ENCODE assay signal across 8 cellular contexts in the genomic region with DNA sequence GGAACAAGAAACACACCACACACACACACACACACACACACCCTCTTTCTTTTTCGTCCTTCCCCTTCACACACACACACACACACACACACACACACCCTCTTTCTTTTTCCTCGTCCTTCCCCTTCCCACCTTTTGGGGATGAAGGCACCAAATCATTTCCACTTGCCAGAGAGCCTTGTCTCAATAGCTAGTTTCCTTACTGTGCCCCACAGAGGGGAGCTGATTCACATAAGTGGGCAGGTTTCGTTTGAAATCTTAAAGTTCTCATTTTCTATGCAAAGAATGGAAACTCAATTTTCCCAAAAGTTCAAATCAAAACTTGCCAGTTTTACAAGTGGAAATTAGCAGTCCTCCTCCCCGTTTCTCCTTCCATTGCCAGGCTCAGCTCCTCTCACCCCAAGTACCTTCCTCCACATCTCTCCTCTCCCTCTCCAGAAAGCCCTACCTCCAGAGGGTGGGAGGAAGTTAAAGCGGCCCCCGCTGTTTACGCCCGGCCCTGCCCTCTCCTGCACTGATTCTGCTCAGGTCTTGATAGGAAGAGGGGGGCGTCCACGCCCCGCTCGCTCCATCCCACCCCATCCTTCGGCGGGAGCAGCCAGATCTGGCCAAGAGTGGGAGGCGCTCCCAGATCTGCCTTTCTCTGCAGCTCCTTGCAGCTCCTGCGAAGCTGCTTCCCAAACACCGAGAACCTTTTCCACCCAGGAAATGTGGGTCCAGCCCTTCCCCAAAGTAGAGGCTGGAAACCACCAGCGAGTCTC. TPM values are rescaled to one million over a fixed set of nuclear protein-coding genes. Genes with fewer than 3 reads are reported as not detected.
DNase-seq lines count a peak whose midpoint lies in the region; ATAC-seq and TF ChIP-seq lines count a peak whose summit lies in the region.

No MANE protein-coding gene starts in this region.

- CTCF ChIA-PET in activated naive CD4-positive, alpha-beta T cell treated with anti-CD3 and anti-CD28 coated beads for 36 hours (lab: Charles Lee): no interaction called here

- peak overlapping the region; percentile 30 for H3K27ac ChIP-seq in ectodermal cell (ENCODE audit: insufficient read depth, low read depth, low read length, poor library complexity, severe bottlenecking)
- H3K27ac ChIP-seq in mesenchymal stem cell (ENCODE audit: low read length, poor library complexity, severe bottlenecking): no peak overlapping the region
- peak overlapping the region in 2 of 4 donors; percentile 4 to 77 for H3K27ac ChIP-seq in upper lobe of left lung

- H3K4me1 Mint-ChIP-seq in activated naive CD4-positive, alpha-beta T cell treated with anti-CD3 and anti-CD28 coated beads, Interleukin-2, amount 50 U/mL, for 24 hours: peaks cover 15% of the 10 kb centered on the region
- peaks cover 15% of the 10 kb centered on the region for H3K4me1 Mint-ChIP-seq in activated naive CD4-positive, alpha-beta T cell treated with anti-CD3 and anti-CD28 coated beads for 36 hours (ENCODE audit: low read depth)

- no peak overlapping the region for H2AFZ ChIP-seq in mesenchymal stem cell (ENCODE audit: low read depth, low read length)

- no peak overlapping the region for H3K4ac ChIP-seq in mesenchymal stem cell (ENCODE audit: low read depth in 1 of 2, low read length in 2 of 2)

- no peaks in the 10 kb centered on the region for H3K9me3 Mint-ChIP-seq in activated naive CD4-positive, alpha-beta T cell treated with anti-CD3 and anti-CD28 coated beads, Interleukin-2, amount 50 U/mL, for 24 hours
- no peaks in the 10 kb centered on the region for H3K9me3 Mint-ChIP-seq in activated naive CD4-positive, alpha-beta T cell treated with anti-CD3 and anti-CD28 coated beads for 36 hours

- peak overlapping the region; percentile 84 for H3K9ac ChIP-seq in mesenchymal stem cell (ENCODE audit: low read length)

- H3K23ac ChIP-seq in mesenchymal stem cell (ENCODE audit: low read length in 2 of 2): no peak overlapping the region

- no peak overlapping the region for H3K14ac ChIP-seq in mesenchymal stem cell (ENCODE audit: low read length in 2 of 2)

- peak overlapping the region; percentile 12 for H2BK15ac ChIP-seq in mesenchymal stem cell (ENCODE audit: low read depth, poor library complexity, severe bottlenecking)

- DNase-seq in activated naive CD4-positive, alpha-beta T cell treated with anti-CD3 and anti-CD28 coated beads for 36 hours: no peak
- DNase-seq in mesenchymal stem cell (peak; percentile 51), upper lobe of left lung (peak in 1 of 2 donors; percentile 58)
- no peak for DNase-seq in stimulated activated CD8-positive, alpha-beta memory T cell treated with anti-CD3 and anti-CD28 coated beads, Interleukin-4, amount 100 ng/mL, for 48 hours

- H3K36me3 Mint-ChIP-seq in activated naive CD4-positive, alpha-beta T cell treated with anti-CD3 and anti-CD28 coated beads, Interleukin-2, amount 50 U/mL, for 24 hours: peaks cover 2% of the 10 kb centered on the region
- no peaks in the 10 kb centered on the region for H3K36me3 Mint-ChIP-seq in activated naive CD4-positive, alpha-beta T cell treated with anti-CD3 and anti-CD28 coated beads for 36 hours (ENCODE audit: low read depth)

- no peaks in the 10 kb centered on the region for H3K36me3 ChIP-seq in ectodermal cell (ENCODE audit: control insufficient read depth, insufficient read depth, low read length)
- no peaks in the 10 kb centered on the region for H3K36me3 ChIP-seq in mesenchymal stem cell (ENCODE audit: control insufficient read depth in 1 of 2, insufficient read depth in 2 of 2, low read depth in 1 of 2, low read length in 2 of 2)
- H3K36me3 ChIP-seq in upper lobe of left lung: no peaks in the 10 kb centered on the region

- peak overlapping the region; percentile 7 to 71 for H3K18ac ChIP-seq in mesenchymal stem cell (ENCODE audit: low read depth in 1 of 2, low read length in 2 of 2)

- intact Hi-C loops in activated naive CD4-positive, alpha-beta T cell treated with anti-CD3 and anti-CD28 coated beads for 36 hours (cut with micrococcal nuclease): no loop called here

- no peak overlapping the region for H2BK12ac ChIP-seq in mesenchymal stem cell (ENCODE audit: low read length in 2 of 2)

- no peak for TF ChIP-seq POLR2A in upper lobe of left lung (IDR thresholded peaks at IDR 0.05)

- TF ChIP-seq EP300 in upper lobe of left lung (IDR thresholded peaks at IDR 0.05): no peak

- H2BK5ac ChIP-seq in mesenchymal stem cell (ENCODE audit: low read depth, low read length, poor library complexity, severe bottlenecking): no peak overlapping the region

- no peak for TF ChIP-seq CTCF in upper lobe of left lung (IDR thresholded peaks at IDR 0.05)

- ATAC-seq in upper lobe of left lung (ENCODE audit: low FRiP score in 2 of 2) (peak; percentile 33 to 54), HG03039 (IDR thresholded peaks at IDR 0.05; ENCODE audit: unreplicated experiment) (no peak), GM19463 (IDR thresholded peaks at IDR 0.05; ENCODE audit: unreplicated experiment) (no peak)

- peaks cover 31% of the 10 kb centered on the region for H3K27me3 Mint-ChIP-seq in activated naive CD4-positive, alpha-beta T cell treated with anti-CD3 and anti-CD28 coated beads, Interleukin-2, amount 50 U/mL, for 24 hours
- peaks cover 47% of the 10 kb centered on the region for H3K27me3 Mint-ChIP-seq in activated naive CD4-positive, alpha-beta T cell treated with anti-CD3 and anti-CD28 coated beads for 36 hours (ENCODE audit: low read depth)

- H3K4me1 ChIP-seq in ectodermal cell (ENCODE audit: control insufficient read depth, insufficient read depth, low read length) (peaks cover 23% of the 10 kb centered on the region), mesenchymal stem cell (ENCODE audit: control insufficient read depth, insufficient read depth, low read depth, low read length) (no peaks in the 10 kb centered on the region), upper lobe of left lung (peaks cover 3 to 17% (median 11%) of the 10 kb centered on the region in 4 donors)

- H3K27ac Mint-ChIP-seq in activated naive CD4-positive, alpha-beta T cell treated with anti-CD3 and anti-CD28 coated beads, Interleukin-2, amount 50 U/mL, for 24 hours: no peak overlapping the region
- H3K27ac Mint-ChIP-seq in activated naive CD4-positive, alpha-beta T cell treated with anti-CD3 and anti-CD28 coated beads for 36 hours: no peak overlapping the region

- H2BK120ac ChIP-seq in mesenchymal stem cell (ENCODE audit: low read depth, low read length): no peak overlapping the region

- H3K9me3 ChIP-seq in ectodermal cell (ENCODE audit: control insufficient read depth, low read length): no peaks in the 10 kb centered on the region
- H3K9me3 ChIP-seq in mesenchymal stem cell (ENCODE audit: control insufficient read depth, low read length): no peaks in the 10 kb centered on the region
- no peaks in the 10 kb centered on the region for H3K9me3 ChIP-seq in upper lobe of left lung

- H3K4me3 Mint-ChIP-seq in activated naive CD4-positive, alpha-beta T cell treated with anti-CD3 and anti-CD28 coated beads, Interleukin-2, amount 50 U/mL, for 24 hours: peak overlapping the region; percentile 30
- H3K4me3 Mint-ChIP-seq in activated naive CD4-positive, alpha-beta T cell treated with anti-CD3 and anti-CD28 coated beads for 36 hours: no peak overlapping the region

- no peak overlapping the region for H2AK5ac ChIP-seq in mesenchymal stem cell (ENCODE audit: low read length, severe bottlenecking)

- peak overlapping the region; percentile 82 for H3K4me3 ChIP-seq in ectodermal cell (ENCODE audit: insufficient read depth, low read depth, low read length)
- H3K4me3 ChIP-seq in mesenchymal stem cell (ENCODE audit: insufficient read depth in 1 of 2, low read depth in 1 of 2, low read length in 2 of 2): peak overlapping the region; percentile 78 to 94
- H3K4me3 ChIP-seq in upper lobe of left lung: peak overlapping the region; percentile 25 to 64 (median 57)

- no peak overlapping the region for H4K91ac ChIP-seq in mesenchymal stem cell (ENCODE audit: low read length)

- H3K79me1 ChIP-seq in mesenchymal stem cell (replicated peaks; ENCODE audit: low read length, poor library complexity, severe bottlenecking): peaks cover 14% of the 10 kb centered on the region

- WGBS in ectodermal cell, 2 experiments: 1% methylated on average over 18 of the region's 18 CpGs
- WGBS in mesenchymal stem cell: 4% methylated on average over 16 of the region's 18 CpGs
- 9% methylated on average over 16 to 18 of the region's 18 CpGs for WGBS in upper lobe of left lung, 2 donors

- H3K27me3 ChIP-seq in ectodermal cell (ENCODE audit: control insufficient read depth, insufficient read depth, low read length, poor library complexity, severe bottlenecking): no peaks in the 10 kb centered on the region
- H3K27me3 ChIP-seq in mesenchymal stem cell (ENCODE audit: control insufficient read depth in 1 of 2, insufficient read depth in 1 of 2, low read length in 2 of 2): no peaks in the 10 kb centered on the region
- H3K27me3 ChIP-seq in upper lobe of left lung: peaks cover 0 to 20% (median 9%) of the 10 kb centered on the region in 4 donors

- H3K4me2 ChIP-seq in mesenchymal stem cell (ENCODE audit: low read length, poor library complexity, severe bottlenecking): peak overlapping the region; percentile 79

- H4K8ac ChIP-seq in mesenchymal stem cell (ENCODE audit: low read length): no peak overlapping the region

RNA-seq across cellular contexts. Expression of a gene that starts 1.3 kb away (rescaled TPM):
- total RNA-seq in activated naive CD4-positive, alpha-beta T cell treated with anti-CD3 and anti-CD28 coated beads for 36 hours: not detected
- polyA plus RNA-seq in ectodermal cell (2013, experiment 1 of 4): 16.5 TPM
- 26.6 TPM for polyA plus RNA-seq in ectodermal cell (2013, experiment 2 of 4)
- polyA plus RNA-seq in ectodermal cell (2013, experiment 3 of 4): 16.8 TPM
- 15.9 TPM for polyA plus RNA-seq in ectodermal cell (2013, experiment 4 of 4)
- polyA plus RNA-seq in mesenchymal stem cell (2013, experiment 1 of 2): 1.9 TPM
- polyA plus RNA-seq in mesenchymal stem cell (2013, experiment 2 of 2): 1.8 TPM
- 1 to 10 TPM; 3.3 to 7.0 (median 5.1) TPM for total RNA-seq in upper lobe of left lung

Comparison
In these comparisons a context has a peak if more than half of its experiments do, and no peak if none do; other contexts are left out.
1. ATAC-seq: peak in upper lobe of left lung (2 of 2); none in HG03039 (single experiment) and GM19463 (single experiment).
2. RNA of a gene that starts 1.3 kb away (total RNA-seq): 3.3 to 7.0 TPM in upper lobe of left lung; not detected in activated naive CD4-positive, alpha-beta T cell treated with anti-CD3 and anti-CD28 coated beads for 36 hours; every median in the first group is over 4 times any median in the second.
3. Peak in every context shown above with its lines, with median percentiles within 50 percentile points of each other: H3K4me3 ChIP-seq.